8 cellular contexts compared by ENCODE assay signal in the genomic region with DNA sequence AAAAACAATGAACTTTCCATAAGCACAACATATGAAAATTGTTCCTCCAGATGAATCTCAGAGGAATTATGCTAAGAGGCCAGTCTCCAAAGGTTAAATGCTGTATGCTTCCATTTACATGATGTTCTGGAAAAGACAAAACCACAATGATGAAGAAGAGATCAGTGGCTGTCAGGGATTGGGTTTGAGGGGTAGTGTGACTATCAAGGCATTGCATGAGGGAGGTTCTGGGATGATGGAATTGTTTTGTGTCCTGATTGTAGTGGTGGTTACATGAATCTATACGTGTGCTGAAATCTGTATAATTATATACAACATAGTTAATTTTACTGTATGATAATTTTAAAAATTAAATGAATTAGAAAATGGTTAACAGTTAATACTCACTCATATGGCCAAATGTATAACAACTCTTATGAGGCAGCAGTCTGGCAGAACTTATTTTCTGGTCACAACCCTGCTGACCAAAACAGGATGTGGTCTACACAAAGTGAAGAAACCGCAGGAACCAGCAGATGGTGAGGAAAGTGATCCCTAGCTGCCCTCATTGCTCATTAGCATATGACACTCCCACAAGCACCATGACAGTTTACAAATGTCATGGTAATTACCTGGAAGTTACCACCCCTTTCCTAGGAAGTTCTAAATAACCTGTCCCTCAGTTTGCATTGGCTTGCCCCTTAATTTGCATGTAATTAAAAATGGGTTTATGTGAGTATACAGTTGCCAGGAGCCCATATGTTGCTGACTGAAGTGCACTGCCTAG. TPM values are rescaled to one million over a fixed set of nuclear protein-coding genes. Genes with fewer than 3 reads are reported as not detected.
DNase-seq lines count a peak whose midpoint lies in the region; ATAC-seq and TF ChIP-seq lines count a peak whose summit lies in the region.

No MANE protein-coding gene starts in this region.

- TF ChIP-seq POLR2A in GM18505 (IDR thresholded peaks at IDR 0.05; ENCODE audit: borderline replicate concordance, extremely low read depth, insufficient read depth, insufficient read length) (no peak), gastroesophageal sphincter (IDR thresholded peaks at IDR 0.05) (no peak)

- no peak overlapping the region for H3K4me3 Mint-ChIP-seq in activated CD4-positive, alpha-beta memory T cell treated with anti-CD3 and anti-CD28 coated beads, Interleukin-2, amount 10 ng/mL, durations not matched to agents 7 days and 5 days

- H3K4me1 Mint-ChIP-seq in activated CD4-positive, alpha-beta memory T cell treated with anti-CD3 and anti-CD28 coated beads, Interleukin-2, amount 10 ng/mL, durations not matched to agents 7 days and 5 days = peaks cover 25% of the 10 kb centered on the region

- H3K4me3 ChIP-seq in gastroesophageal sphincter = no peak overlapping the region

- no peak overlapping the region for H3K27ac ChIP-seq in gastroesophageal sphincter

- H3K9me3 ChIP-seq in gastroesophageal sphincter = no peaks in the 10 kb centered on the region

- no peaks in the 10 kb centered on the region for H3K4me1 ChIP-seq in gastroesophageal sphincter

- no peaks in the 10 kb centered on the region for H3K27me3 ChIP-seq in gastroesophageal sphincter

- DNase-seq in ACHN = peak; percentile 57
- DNase-seq in NCI-H510A (lab: John Stamatoyannopoulos, UW) = peak; percentile 54
- peak; percentile 88 for DNase-seq in activated CD4-positive, alpha-beta memory T cell treated with anti-CD3 and anti-CD28 coated beads, Interleukin-2, amount 10 ng/mL, durations not matched to agents 7 days and 5 days
- DNase-seq in globus pallidus (ENCODE audit: low spot score) = peak; percentile 26
- DNase-seq in stimulated activated CD8-positive, alpha-beta memory T cell treated with anti-CD3 and anti-CD28 coated beads, Interleukin-4, amount 100 ng/mL, for 4 hours (ENCODE audit: low read depth in 2 of 2, low spot score in 1 of 2) = peak; percentile 20 to 21

- H3K36me3 ChIP-seq in gastroesophageal sphincter = peaks cover 0 to 14% of the 10 kb centered on the region in 2 donors

- TF ChIP-seq CTCF in gastroesophageal sphincter (IDR thresholded peaks at IDR 0.05) = no peak

- POLR2A ChIA-PET in activated CD4-positive, alpha-beta memory T cell treated with anti-CD3 and anti-CD28 coated beads, Interleukin-2, amount 10 ng/mL, durations not matched to agents 7 days and 5 days (lab: Charles Lee) = interaction anchor here (0.6 to 2.3 kb wide), 8 partner anchors 31 to 668 kb away, joined by 3 to 9 read pairs (median 3); partner anchors contain the start of gene NSFL1C

- H3K27ac Mint-ChIP-seq in activated CD4-positive, alpha-beta memory T cell treated with anti-CD3 and anti-CD28 coated beads, Interleukin-2, amount 10 ng/mL, durations not matched to agents 7 days and 5 days = peak overlapping the region; percentile 42

- ATAC-seq in GM18505 (IDR thresholded peaks at IDR 0.05; ENCODE audit: unreplicated experiment) = peak; percentile 79
- peak; percentile 94 for ATAC-seq in HG02885 (IDR thresholded peaks at IDR 0.05; ENCODE audit: poor library complexity, unreplicated experiment)
- no peak for ATAC-seq in gastroesophageal sphincter

- H3K27me3 Mint-ChIP-seq in activated CD4-positive, alpha-beta memory T cell treated with anti-CD3 and anti-CD28 coated beads, Interleukin-2, amount 10 ng/mL, durations not matched to agents 7 days and 5 days = peaks cover 47% of the 10 kb centered on the region

- in situ Hi-C loops in ACHN (cut with HindIII; ENCODE audit: low pct_ligation_motif_present, low pct_unique_long_range_greater_than_20kb, low sequenced_read_pairs) = loop anchor here (25.0 kb wide), 1 partner anchor 122 kb away; no protein-coding TSS in a partner anchor

- peaks cover 5% of the 10 kb centered on the region for H3K36me3 Mint-ChIP-seq in activated CD4-positive, alpha-beta memory T cell treated with anti-CD3 and anti-CD28 coated beads, Interleukin-2, amount 10 ng/mL, durations not matched to agents 7 days and 5 days (ENCODE audit: low read depth)

- CTCF ChIA-PET in activated CD4-positive, alpha-beta memory T cell treated with anti-CD3 and anti-CD28 coated beads, Interleukin-2, amount 10 ng/mL, durations not matched to agents 7 days and 5 days (lab: Charles Lee) = interaction anchor here (0.7 to 6.1 kb wide), 11 partner anchors 17 to 222 kb away, joined by 3 to 40 read pairs (median 5); partner anchors contain the start of genes NSFL1C and SNPH

- 61 to 83% methylated on average over 2 of the region's 2 CpGs for WGBS in gastroesophageal sphincter (ENCODE audit: low coverage in 1 of 2), 2 donors

- H3K9me3 Mint-ChIP-seq in activated CD4-positive, alpha-beta memory T cell treated with anti-CD3 and anti-CD28 coated beads, Interleukin-2, amount 10 ng/mL, durations not matched to agents 7 days and 5 days = no peaks in the 10 kb centered on the region

- TF ChIP-seq EP300 in gastroesophageal sphincter (IDR thresholded peaks at IDR 0.05) = no peak

RNA-seq across cellular contexts. Expression of gene NSFL1C, which starts 31.9 kb away (rescaled TPM):
- total RNA-seq in activated CD4-positive, alpha-beta memory T cell treated with anti-CD3 and anti-CD28 coated beads, Interleukin-2, amount 10 ng/mL, durations not matched to agents 7 days and 5 days = 10 to 100 TPM; 49.2 to 49.6 TPM
- 10 to 100 TPM; 48.8 to 64.1 (median 53.5) TPM for total RNA-seq in gastroesophageal sphincter

RNA-seq across cellular contexts. Expression of gene FKBP1A, which starts 41.9 kb away (rescaled TPM):
- total RNA-seq in activated CD4-positive, alpha-beta memory T cell treated with anti-CD3 and anti-CD28 coated beads, Interleukin-2, amount 10 ng/mL, durations not matched to agents 7 days and 5 days = 100 to 1,000 TPM; 205 to 207 TPM
- 100 to 1,000 TPM in 1 of 4 donors, 10 to 100 TPM in 3; 78.6 to 116 (median 86.8) TPM for total RNA-seq in gastroesophageal sphincter

RNA-seq across cellular contexts. Expression of gene SIRPB2, which starts 56.5 kb away (rescaled TPM):
- total RNA-seq in activated CD4-positive, alpha-beta memory T cell treated with anti-CD3 and anti-CD28 coated beads, Interleukin-2, amount 10 ng/mL, durations not matched to agents 7 days and 5 days = not detected
- 10 to 100 TPM in 1 of 4 donors, 1 to 10 TPM in 3; 5.9 to 11.1 (median 8.3) TPM for total RNA-seq in gastroesophageal sphincter

Comparison
In these comparisons a context has a peak if more than half of its experiments do, and no peak if none do; other contexts are left out.
1. DNase-seq: peak in every context shown above with its lines; median percentile 88 in activated CD4-positive, alpha-beta memory T cell treated with anti-CD3 and anti-CD28 coated beads, Interleukin-2, amount 10 ng/mL, durations not matched to agents 7 days and 5 days; 57 in ACHN; 54 in NCI-H510A; 26 in globus pallidus; 20 in stimulated activated CD8-positive, alpha-beta memory T cell treated with anti-CD3 and anti-CD28 coated beads, Interleukin-4, amount 100 ng/mL, for 4 hours.
2. RNA of gene SIRPB2, which starts 56.5 kb away (total RNA-seq): 5.9 to 11.1 TPM in gastroesophageal sphincter; not detected in activated CD4-positive, alpha-beta memory T cell treated with anti-CD3 and anti-CD28 coated beads, Interleukin-2, amount 10 ng/mL, durations not matched to agents 7 days and 5 days; every median in the first group is over 4 times any median in the second.